Comparison of ENCODE assay signal across 20 cellular contexts in genomic region chr17:80903041-80903611, GRCh38.
"Had no signal": no experiment of that assay in that cellular context is flagged by ENCODE, and none has a peak within 500 bp of the region (broad histone marks: within the 10 kb centered on the region; RNA-seq: fewer than 3 reads in every experiment).

No MANE protein-coding gene starts in this region.

- ATAC-seq: left cardiac atrium; natural killer cell treated with Interleukin-12 subunit alpha and Interleukin-12 subunit beta and Interleukin-15 and Interleukin-18, amount 100 ng/mL, for 72 hours; psoas muscle had no signal

- H3K9me3 ChIP-seq: neutrophil, psoas muscle, sigmoid colon, stomach, thoracic aorta, transverse colon had no signal

- H3K27me3 Mint-ChIP-seq: natural killer cell treated with Interleukin-12 subunit alpha and Interleukin-12 subunit beta and Interleukin-15 and Interleukin-18, amount 100 ng/mL, for 72 hours had no signal

- H3K36me3 ChIP-seq: transverse colon had no signal

- H3K9me3 Mint-ChIP-seq: natural killer cell treated with Interleukin-12 subunit alpha and Interleukin-12 subunit beta and Interleukin-15 and Interleukin-18, amount 100 ng/mL, for 72 hours had no signal

- H3K27ac ChIP-seq: coronary artery, hepatocyte, neutrophil, psoas muscle, sigmoid colon, skin epidermis, stomach, thoracic aorta, transverse colon had no signal

- H3K4me3 Mint-ChIP-seq: natural killer cell treated with Interleukin-12 subunit alpha and Interleukin-12 subunit beta and Interleukin-15 and Interleukin-18, amount 100 ng/mL, for 72 hours had no signal

- H3K27me3 ChIP-seq: hepatocyte, neutrophil, sigmoid colon, stomach, transverse colon had no signal

- H3K4me1 ChIP-seq: psoas muscle, sigmoid colon had no signal

- H3K4me3 ChIP-seq: coronary artery, hepatocyte, lung, psoas muscle, sigmoid colon, skin epidermis, stomach, thoracic aorta, transverse colon had no signal

- H3K27ac Mint-ChIP-seq: natural killer cell treated with Interleukin-12 subunit alpha and Interleukin-12 subunit beta and Interleukin-15 and Interleukin-18, amount 100 ng/mL, for 72 hours had no signal

- DNase-seq: effector CD4-positive, alpha-beta T cell; foreskin melanocyte; head of caudate nucleus; left cardiac atrium; left ventricle myocardium superior; psoas muscle; sigmoid colon; stimulated activated CD4-positive, alpha-beta T cell treated with anti-CD3 and anti-CD28 coated beads, Interleukin-2, amount 100 ng/mL, for 24 hours; stimulated activated CD4-positive, alpha-beta T cell treated with anti-CD3 and anti-CD28 coated beads, Interleukin-4, amount 100 ng/mL, for 4 hours; stimulated activated naive CD4-positive, alpha-beta T cell; stomach; substantia nigra; transverse colon had no signal

- H3K36me3 Mint-ChIP-seq: natural killer cell treated with Interleukin-12 subunit alpha and Interleukin-12 subunit beta and Interleukin-15 and Interleukin-18, amount 100 ng/mL, for 72 hours had no signal
